ENCODE assay signal across 9 cellular contexts in the genomic region with DNA sequence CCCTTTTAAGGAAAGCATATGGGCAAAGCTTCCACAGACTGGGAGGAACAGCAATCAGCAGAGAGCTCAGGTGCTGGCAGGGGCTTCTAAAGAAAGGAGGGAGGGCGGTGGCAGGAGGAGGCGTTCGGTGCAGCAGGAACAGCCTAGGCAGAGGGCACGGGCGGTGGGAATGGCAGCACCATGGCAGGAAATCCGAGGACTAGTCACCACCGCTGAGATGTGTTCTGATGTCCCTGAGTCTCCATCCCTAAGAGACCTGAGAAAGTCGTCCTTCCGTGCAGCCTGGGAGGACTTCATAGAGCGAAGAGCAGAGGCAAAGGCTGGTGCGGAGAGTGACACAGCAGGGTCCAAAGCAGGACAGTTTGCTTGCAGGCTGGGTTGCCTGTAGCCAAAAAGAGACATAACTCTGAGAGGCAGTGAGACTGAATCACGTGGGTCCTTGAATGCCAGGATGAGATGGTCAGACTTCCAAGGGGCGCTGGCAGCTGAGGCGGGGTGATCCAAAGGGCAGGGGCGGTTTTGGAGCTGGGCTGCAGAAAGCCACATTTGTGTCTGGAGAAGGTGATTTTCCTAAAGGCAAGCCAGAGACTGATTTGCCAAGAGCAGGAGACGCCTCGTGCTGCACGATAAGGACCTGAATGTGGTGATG. TPM values are rescaled to one million over a fixed set of nuclear protein-coding genes. Genes with fewer than 3 reads are reported as not detected.
DNase-seq lines count a peak whose midpoint lies in the region; ATAC-seq and TF ChIP-seq lines count a peak whose summit lies in the region.
"Had no signal": no experiment of that assay in that cellular context is flagged by ENCODE, and none has a peak within 500 bp of the region (broad histone marks: within the 10 kb centered on the region; RNA-seq: fewer than 3 reads in every experiment).

No MANE protein-coding gene starts in this region.

- DNase-seq in H9 (no peak), neural crest cell (ENCODE audit: low read depth, low spot score) (no peak), NCI-H2081 (lab: John Stamatoyannopoulos, UW) (no peak), NCI-H526 treated with DMSO at 0.1 percent for 48 hours (lab: John Stamatoyannopoulos, UW) (no peak)
- no peak for DNase-seq in stimulated activated CD4-positive, alpha-beta T cell treated with anti-CD3 and anti-CD28 coated beads, Interleukin-4, amount 100 ng/mL, for 24 hours
- DNase-seq: NCI-H1930 had no signal

- no peak for ATAC-seq in GM21528 (IDR thresholded peaks at IDR 0.05; ENCODE audit: low FRiP score, unreplicated experiment)

- no peak overlapping the region for H3K56ac ChIP-seq in H9 (ENCODE audit: insufficient read length, low read depth, low read length)

- no peak overlapping the region for H2AFZ ChIP-seq in H9 (ENCODE audit: low read length)

- H2BK15ac ChIP-seq in H9 (ENCODE audit: low read depth, low read length): no peak overlapping the region

- no peak overlapping the region for H3K18ac ChIP-seq in H9 (ENCODE audit: insufficient read length, low read depth, low read length)

- H4K20me1 ChIP-seq in BLaER1 treated with 17β-estradiol and CSF1 and Interleukin-3, amounts not matched to agents 10 nM and 100 nM: no peaks in the 10 kb centered on the region
- no peaks in the 10 kb centered on the region for H4K20me1 ChIP-seq in H9 (ENCODE audit: control insufficient read depth, insufficient read depth, insufficient read length)

- H3K27ac ChIP-seq in BLaER1 treated with 17β-estradiol and CSF1 and Interleukin-3, amounts not matched to agents 10 nM and 100 nM: peak overlapping the region in 6 of 11 experiments; percentile 5 to 87 (median 74); a peak in 8 of 22 replicates
- no peak overlapping the region for H3K27ac ChIP-seq in H9 (ENCODE audit: insufficient read length, low read depth, low read length)
- peak overlapping the region; percentile 40 for H3K27ac ChIP-seq in cingulate gyrus (ENCODE audit: low read depth, low read length)

- no peaks in the 10 kb centered on the region for H3K79me2 ChIP-seq in H9 (ENCODE audit: insufficient read depth, low read length)

- no peak overlapping the region for H2BK12ac ChIP-seq in H9 (ENCODE audit: insufficient read length, low read depth, low read length)

- H3K4me2 ChIP-seq in BLaER1 treated with 17β-estradiol and CSF1 and Interleukin-3, amounts not matched to agents 10 nM and 100 nM: peak overlapping the region; percentile 95 to 100 (median 98)
- peak overlapping the region; percentile 25 for H3K4me2 ChIP-seq in H9 (ENCODE audit: insufficient read depth, insufficient read length, low read length)

- peak overlapping the region; percentile 75 to 78 for H3K4me3 Mint-ChIP-seq in H9
- peak overlapping the region; percentile 76 for H3K4me3 Mint-ChIP-seq in neural crest cell

- no peak overlapping the region for H2BK120ac ChIP-seq in H9 (ENCODE audit: low read depth, low read length, poor library complexity, severe bottlenecking)

- no peak overlapping the region for H3K23ac ChIP-seq in H9 (ENCODE audit: insufficient read length, low read depth, low read length)

- H3K9ac ChIP-seq in BLaER1 treated with 17β-estradiol and CSF1 and Interleukin-3, amounts not matched to agents 10 nM and 100 nM: peak overlapping the region in 7 of 11 experiments; percentile 2 to 88 (median 39); a peak in 11 of 22 replicates
- H3K9ac ChIP-seq in H9 (ENCODE audit: extremely low read depth, insufficient read length, low read length): no peak overlapping the region

- H3K9me3 ChIP-seq in BLaER1 treated with 17β-estradiol and CSF1 and Interleukin-3, amounts not matched to agents 10 nM and 100 nM (replicated peaks in 1 of 11): peaks cover 0 to 11% (median 0%) of the 10 kb centered on the region in 11 experiments; a peak in 9 of 22 replicates
- no peaks in the 10 kb centered on the region for H3K9me3 ChIP-seq in H9 (ENCODE audit: control insufficient read depth, low read depth, low read length)

- no peak overlapping the region for H4K91ac ChIP-seq in H9 (ENCODE audit: insufficient read length, low read depth, low read length)

- H3K4me3 ChIP-seq in BLaER1 treated with 17β-estradiol and CSF1 and Interleukin-3, amounts not matched to agents 10 nM and 100 nM: peak overlapping the region in 8 of 10 experiments; percentile 30 to 86 (median 72); a peak in 13 of 20 replicates

- TF ChIP-seq CTCF in H9 (conservative IDR thresholded peaks at IDR 0.05) (no peak), neural crest cell (conservative IDR thresholded peaks at IDR 0.05) (no peak)

- H3K79me1 ChIP-seq in H9 (ENCODE audit: insufficient read depth, low read depth, low read length, poor library complexity, severe bottlenecking): no peaks in the 10 kb centered on the region

- H2AK5ac ChIP-seq in H9 (ENCODE audit: insufficient read length, low read length): no peak overlapping the region

- H3K27me3 ChIP-seq in BLaER1 treated with 17β-estradiol and CSF1 and Interleukin-3, amounts not matched to agents 10 nM and 100 nM: peaks cover 0 to 24% (median 0%) of the 10 kb centered on the region in 11 experiments; a peak in 6 of 22 replicates
- peaks cover 19% of the 10 kb centered on the region; the same call in 1 of the 2 replicates for H3K27me3 ChIP-seq in H9 (ENCODE audit: insufficient read depth, low read length)

- H3K4me1 Mint-ChIP-seq in H9: peaks cover 22 to 23% of the 10 kb centered on the region in 2 experiments
- H3K4me1 Mint-ChIP-seq in neural crest cell: peaks cover 25% of the 10 kb centered on the region

- no peak overlapping the region; a peak in 1 of 7 replicates for H3K27ac Mint-ChIP-seq in H9
- no peak overlapping the region for H3K27ac Mint-ChIP-seq in neural crest cell (ENCODE audit: unreplicated experiment)

- no peak overlapping the region for H2BK20ac ChIP-seq in H9 (ENCODE audit: low read depth, low read length, poor library complexity, severe bottlenecking)

- no peak overlapping the region for H3K4ac ChIP-seq in H9 (ENCODE audit: low read depth, low read length)

- no peak overlapping the region for H4K5ac ChIP-seq in H9 (ENCODE audit: insufficient read length, low read depth, low read length)

- no peaks in the 10 kb centered on the region for H3K36me3 ChIP-seq in BLaER1 treated with 17β-estradiol and CSF1 and Interleukin-3, amounts not matched to agents 10 nM and 100 nM

- H4K8ac ChIP-seq in H9 (replicated peaks; ENCODE audit: insufficient read length, low read depth, low read length): no peak overlapping the region

- no peak overlapping the region for H2BK5ac ChIP-seq in H9 (ENCODE audit: insufficient read length, low read length)

- peaks cover 15% of the 10 kb centered on the region for H3K23me2 ChIP-seq in H9 (ENCODE audit: insufficient read length, low read depth, low read length, poor library complexity, severe bottlenecking)

- peaks cover 0 to 6% of the 10 kb centered on the region in 2 experiments; a peak in 3 of 5 replicates for H3K9me3 Mint-ChIP-seq in H9
- no peaks in the 10 kb centered on the region for H3K9me3 Mint-ChIP-seq in neural crest cell

- no CpG with 5 or more reads among the region's 18 CpGs for WGBS in H9 (ENCODE audit: extremely low coverage, insufficient read length, low lambda C conversion rate)

- H3K14ac ChIP-seq in H9 (ENCODE audit: insufficient read depth, low read length): no peak overlapping the region

- H3T11ph ChIP-seq in H9 (ENCODE audit: low read length): no peak overlapping the region

- H3K36me3 Mint-ChIP-seq in H9 (ENCODE audit: insufficient read depth in 1 of 3, low read depth in 3 of 3) (peaks cover 0 to 4% (median 1%) of the 10 kb centered on the region in 3 experiments; a peak in 3 of 7 replicates), neural crest cell (ENCODE audit: low read depth) (no peaks in the 10 kb centered on the region)

- H3K4me1 ChIP-seq in BLaER1 treated with 17β-estradiol and CSF1 and Interleukin-3, amounts not matched to agents 10 nM and 100 nM: peaks cover 10 to 45% (median 34%) of the 10 kb centered on the region in 10 experiments; a peak in 19 of 20 replicates
- H3K4me1 ChIP-seq in H9 (ENCODE audit: insufficient read depth, low read length): peaks cover 6% of the 10 kb centered on the region; the same call in 1 of the 2 replicates

- H3K27me3 Mint-ChIP-seq in H9 (ENCODE audit: low read depth) (peaks cover 58% of the 10 kb centered on the region), neural crest cell (ENCODE audit: low read depth) (peaks cover 68% of the 10 kb centered on the region)

RNA-seq across cellular contexts. Expression of a gene that starts 35.8 kb away (rescaled TPM):
- total RNA-seq in H9 (2021) (0.35 TPM in 1 of 2 replicates, not detected in the other), neural crest cell (1.1 and 1.2 TPM in 2 replicates)
